22 cellular contexts compared by ENCODE assay signal in genomic region chr12:111171832-111172231, GRCh38.
DNase-seq lines count a peak whose midpoint lies in the region; FAIRE-seq and TF ChIP-seq lines count a peak whose summit lies in the region.
"Had no signal": no experiment of that assay in that cellular context is flagged by ENCODE, and none has a peak within 500 bp of the region (broad histone marks: within the 10 kb centered on the region; RNA-seq: fewer than 3 reads in every experiment).

No MANE protein-coding gene starts in this region.

- no peaks in the 10 kb centered on the region for H3K9me3 Mint-ChIP-seq in H9
- H3K9me3 Mint-ChIP-seq in brain = peaks cover 0 to 2% (median 0%) of the 10 kb centered on the region in 5 experiments
- no peaks in the 10 kb centered on the region for H3K9me3 Mint-ChIP-seq in neural progenitor cell
- H3K9me3 Mint-ChIP-seq in activated CD4-positive, alpha-beta memory T cell treated with anti-CD3 and anti-CD28 coated beads for 36 hours = no peaks in the 10 kb centered on the region
- H3K9me3 Mint-ChIP-seq: CD4-positive, alpha-beta T cell; CD8-positive, alpha-beta memory T cell had no signal

- H3K36me3 ChIP-seq in neural progenitor cell = no peaks in the 10 kb centered on the region
- H3K36me3 ChIP-seq: BE2C; BLaER1 treated with 17β-estradiol and CSF1 and Interleukin-3, amounts not matched to agents 10 nM and 100 nM; HAP-1 had no signal

- H3K14ac ChIP-seq in H9 (ENCODE audit: insufficient read depth, low read length) = no peak overlapping the region; the same call in 1 of the 2 replicates

- H3K4me3 ChIP-seq in neural progenitor cell = no peak overlapping the region
- H3K4me3 ChIP-seq: A549; BLaER1 treated with 17β-estradiol and CSF1 and Interleukin-3, amounts not matched to agents 10 nM and 100 nM; GM23248; HAP-1 had no signal

- H3K27me3 ChIP-seq in H9 (ENCODE audit: insufficient read depth, low read length) (no peaks in the 10 kb centered on the region), neural progenitor cell (no peaks in the 10 kb centered on the region)
- H3K27me3 ChIP-seq: BE2C; BLaER1 treated with 17β-estradiol and CSF1 and Interleukin-3, amounts not matched to agents 10 nM and 100 nM had no signal

- H2BK5ac ChIP-seq in H9 (ENCODE audit: insufficient read length, low read length) = peak overlapping the region; percentile 81

- H3K27me3 Mint-ChIP-seq in H9 (ENCODE audit: low read depth) (no peaks in the 10 kb centered on the region), brain (peaks cover 7% of the 10 kb centered on the region), neural progenitor cell (ENCODE audit: insufficient read depth, low read depth) (peaks cover 2% of the 10 kb centered on the region)
- peaks cover 30% of the 10 kb centered on the region for H3K27me3 Mint-ChIP-seq in activated CD4-positive, alpha-beta memory T cell treated with anti-CD3 and anti-CD28 coated beads for 36 hours

- no peak overlapping the region for H4K91ac ChIP-seq in H9 (ENCODE audit: insufficient read length, low read depth, low read length)

- H3K4me2 ChIP-seq in H9 (ENCODE audit: insufficient read depth, insufficient read length, low read length) (no peak overlapping the region), neural progenitor cell (no peak overlapping the region)
- H3K4me2 ChIP-seq: A549 had no signal

- FAIRE-seq in HTR-8/SVneo (lab: Jason Lieb, UNC) = peak; percentile 92
- FAIRE-seq: A549, GM19239 had no signal

- no CpG with 5 or more reads among the region's 9 CpGs for WGBS in H9 (ENCODE audit: extremely low coverage, insufficient read length, low lambda C conversion rate)

- peak overlapping the region; percentile 17 for H4K8ac ChIP-seq in H9 (replicated peaks; ENCODE audit: insufficient read length, low read depth, low read length)

- no peak overlapping the region for H3K23ac ChIP-seq in H9 (ENCODE audit: insufficient read length, low read depth, low read length)

- H3K27ac ChIP-seq in H9 (ENCODE audit: insufficient read length, low read depth, low read length) (no peak overlapping the region), neural progenitor cell (no peak overlapping the region)
- H3K27ac ChIP-seq: A549, GM23248 had no signal

- DNase-seq in H9 = no peak
- no peak for DNase-seq in HTR-8/SVneo (ENCODE audit: insufficient read length, low spot score)
- no peak for DNase-seq in neural progenitor cell (ENCODE audit: low spot score)
- no peak for DNase-seq in activated CD4-positive, alpha-beta memory T cell treated with anti-CD3 and anti-CD28 coated beads for 36 hours
- no peak for DNase-seq in occipital lobe (lab: John Stamatoyannopoulos, UW)
- DNase-seq in GDM1 (lab: John Stamatoyannopoulos, UW) = no peak
- DNase-seq in NCI-H226 = no peak
- DNase-seq: 8988T; ACHN; AML-193; BE2C; Calu3; CD4-positive, alpha-beta T cell; CD8-positive, alpha-beta memory T cell; DMS53; DMS79 treated with DMSO at 0.1 percent for 48 hours; GM23248 had no signal

- H3K4me1 Mint-ChIP-seq in H9 (peaks cover 6 to 12% of the 10 kb centered on the region in 2 experiments; a peak in 3 of 4 replicates), brain (peaks cover 64% of the 10 kb centered on the region), neural progenitor cell (peaks cover 11% of the 10 kb centered on the region)
- no peaks in the 10 kb centered on the region for H3K4me1 Mint-ChIP-seq in activated CD4-positive, alpha-beta memory T cell treated with anti-CD3 and anti-CD28 coated beads for 36 hours (ENCODE audit: low read depth)

- no peak overlapping the region for H3K4ac ChIP-seq in H9 (ENCODE audit: low read depth, low read length)

- no peak overlapping the region for H2BK12ac ChIP-seq in H9 (ENCODE audit: insufficient read length, low read depth, low read length)

- no peak overlapping the region for H2AFZ ChIP-seq in H9 (ENCODE audit: low read length)
- H2AFZ ChIP-seq in neural progenitor cell (replicated peaks) = no peak overlapping the region
- H2AFZ ChIP-seq: GM23248 had no signal

- H3K27ac Mint-ChIP-seq in H9 = no peak overlapping the region
- peak overlapping the region in 3 of 5 experiments; percentile 1 to 20 (median 4) for H3K27ac Mint-ChIP-seq in brain
- H3K27ac Mint-ChIP-seq in neural progenitor cell = peak overlapping the region; percentile 57
- no peak overlapping the region for H3K27ac Mint-ChIP-seq in activated CD4-positive, alpha-beta memory T cell treated with anti-CD3 and anti-CD28 coated beads for 36 hours
- H3K27ac Mint-ChIP-seq: CD4-positive, alpha-beta T cell had no signal

- no peak overlapping the region for H3K18ac ChIP-seq in H9 (ENCODE audit: insufficient read length, low read depth, low read length)

- no peak overlapping the region for H3K56ac ChIP-seq in H9 (ENCODE audit: insufficient read length, low read depth, low read length)

- intact Hi-C loops in activated CD4-positive, alpha-beta memory T cell treated with anti-CD3 and anti-CD28 coated beads for 36 hours (cut with micrococcal nuclease) = loop anchor here (5.0 to 10.0 kb wide), 2 partner anchors 147 to 235 kb away; no protein-coding TSS in a partner anchor

- H2BK20ac ChIP-seq in H9 (ENCODE audit: low read depth, low read length, poor library complexity, severe bottlenecking) = no peak overlapping the region

- H3K9ac ChIP-seq in H9 (ENCODE audit: extremely low read depth, insufficient read length, low read length) = no peak overlapping the region
- H3K9ac ChIP-seq in neural progenitor cell = no peak overlapping the region
- H3K9ac ChIP-seq: BLaER1 treated with 17β-estradiol and CSF1 and Interleukin-3, amounts not matched to agents 10 nM and 100 nM; GM23248 had no signal

- POLR2A ChIA-PET in activated CD4-positive, alpha-beta memory T cell treated with anti-CD3 and anti-CD28 coated beads for 36 hours (lab: Charles Lee) = interaction anchor here (0.6 kb wide), 1 partner anchor 1585 kb away, joined by 3 read pairs; no protein-coding TSS in a partner anchor

- H3K4me3 Mint-ChIP-seq in H9 = no peak overlapping the region
- peak overlapping the region in 1 of 5 experiments; percentile 23 for H3K4me3 Mint-ChIP-seq in brain
- peak overlapping the region; percentile 15 for H3K4me3 Mint-ChIP-seq in neural progenitor cell
- H3K4me3 Mint-ChIP-seq in activated CD4-positive, alpha-beta memory T cell treated with anti-CD3 and anti-CD28 coated beads for 36 hours = no peak overlapping the region
- H3K4me3 Mint-ChIP-seq: CD4-positive, alpha-beta T cell; CD8-positive, alpha-beta memory T cell had no signal

- no peaks in the 10 kb centered on the region for H3K9me3 ChIP-seq in H9 (ENCODE audit: control insufficient read depth, low read depth, low read length)
- no peaks in the 10 kb centered on the region for H3K9me3 ChIP-seq in neural progenitor cell (ENCODE audit: low read depth)
- H3K9me3 ChIP-seq: A549; BE2C; BLaER1 treated with 17β-estradiol and CSF1 and Interleukin-3, amounts not matched to agents 10 nM and 100 nM; HAP-1 had no signal

- no peak overlapping the region for H2BK120ac ChIP-seq in H9 (ENCODE audit: low read depth, low read length, poor library complexity, severe bottlenecking)

- CTCF ChIA-PET in activated CD4-positive, alpha-beta memory T cell treated with anti-CD3 and anti-CD28 coated beads for 36 hours (lab: Charles Lee) = no interaction called here

- H3K36me3 Mint-ChIP-seq in H9 (ENCODE audit: insufficient read depth in 1 of 3, low read depth in 3 of 3) (no peaks in the 10 kb centered on the region), brain (no peaks in the 10 kb centered on the region), neural progenitor cell (no peaks in the 10 kb centered on the region)
- H3K36me3 Mint-ChIP-seq in activated CD4-positive, alpha-beta memory T cell treated with anti-CD3 and anti-CD28 coated beads for 36 hours = no peaks in the 10 kb centered on the region
- H3K36me3 Mint-ChIP-seq: CD8-positive, alpha-beta memory T cell had no signal

- H3F3A ChIP-seq in neural progenitor cell (ENCODE audit: low read depth) = no peaks in the 10 kb centered on the region

- TF ChIP-seq CTCF in H9 (conservative IDR thresholded peaks at IDR 0.05) (no peak), brain (conservative IDR thresholded peaks at IDR 0.05) (no peak), neural progenitor cell (IDR thresholded peaks at IDR 0.05) (no peak)

- no peaks in the 10 kb centered on the region for H3K79me1 ChIP-seq in H9 (ENCODE audit: insufficient read depth, low read depth, low read length, poor library complexity, severe bottlenecking)

- no peak overlapping the region for H2BK15ac ChIP-seq in H9 (ENCODE audit: low read depth, low read length)

- H3K4me1 ChIP-seq in H9 (ENCODE audit: insufficient read depth, low read length) (no peaks in the 10 kb centered on the region), neural progenitor cell (no peaks in the 10 kb centered on the region)
- H3K4me1 ChIP-seq: A549 had no signal

- no peak overlapping the region for H3T11ph ChIP-seq in H9 (ENCODE audit: low read length)

- H3K79me2 ChIP-seq in H9 (ENCODE audit: insufficient read depth, low read length) (peaks cover 2% of the 10 kb centered on the region; the same call in 1 of the 2 replicates), neural progenitor cell (ENCODE audit: low read depth) (no peaks in the 10 kb centered on the region)

- no peak overlapping the region for H2AK5ac ChIP-seq in H9 (ENCODE audit: insufficient read length, low read length)

- H4K5ac ChIP-seq in H9 (ENCODE audit: insufficient read length, low read depth, low read length) = peak overlapping the region; percentile 21

- H3K23me2 ChIP-seq in H9 (ENCODE audit: insufficient read length, low read depth, low read length, poor library complexity, severe bottlenecking) = no peaks in the 10 kb centered on the region

- no peaks in the 10 kb centered on the region for H4K20me1 ChIP-seq in H9 (ENCODE audit: control insufficient read depth, insufficient read depth, insufficient read length)
- H4K20me1 ChIP-seq in neural progenitor cell (ENCODE audit: low read depth) = no peaks in the 10 kb centered on the region
- H4K20me1 ChIP-seq: BLaER1 treated with 17β-estradiol and CSF1 and Interleukin-3, amounts not matched to agents 10 nM and 100 nM had no signal

Comparison
In these comparisons a context has a peak if more than half of its experiments do, and no peak if none do; other contexts are left out.
1. H3K27ac Mint-ChIP-seq: peak in brain (3 of 5) and neural progenitor cell (single experiment); none in H9 (0 of 3) and activated CD4-positive, alpha-beta memory T cell treated with anti-CD3 and anti-CD28 coated beads for 36 hours (single experiment).